29 cellular contexts compared by ENCODE assay signal in genomic region chr12:31227401-31227981, GRCh38.
DNase-seq lines count a peak whose midpoint lies in the region; ATAC-seq and TF ChIP-seq lines count a peak whose summit lies in the region.
"Had no signal": no experiment of that assay in that cellular context is flagged by ENCODE, and none has a peak within 500 bp of the region (broad histone marks: within the 10 kb centered on the region; RNA-seq: fewer than 3 reads in every experiment).

No MANE protein-coding gene starts in this region.

- no peak overlapping the region for H3K56ac ChIP-seq in H9 (ENCODE audit: insufficient read length, low read depth, low read length)

- no peak overlapping the region for H2BK120ac ChIP-seq in H9 (ENCODE audit: low read depth, low read length, poor library complexity, severe bottlenecking)

- H3K79me1 ChIP-seq in H9 (ENCODE audit: insufficient read depth, low read depth, low read length, poor library complexity, severe bottlenecking) = no peaks in the 10 kb centered on the region

- H3K79me2 ChIP-seq in H9 (ENCODE audit: insufficient read depth, low read length) = no peaks in the 10 kb centered on the region
- no peaks in the 10 kb centered on the region for H3K79me2 ChIP-seq in neural progenitor cell (ENCODE audit: low read depth)
- H3K79me2 ChIP-seq: parathyroid adenoma had no signal

- H2AFZ ChIP-seq in H9 (ENCODE audit: low read length) (no peak overlapping the region), neural progenitor cell (replicated peaks) (no peak overlapping the region)
- H2AFZ ChIP-seq: parathyroid adenoma had no signal

- intact Hi-C loops in body of pancreas (cut with DNase I) = no loop called here

- peak overlapping the region; percentile 34; the same call in 1 of the 2 replicates for H3K14ac ChIP-seq in H9 (ENCODE audit: insufficient read depth, low read length)

- H4K5ac ChIP-seq in H9 (ENCODE audit: insufficient read length, low read depth, low read length) = no peak overlapping the region

- no peak for TF ChIP-seq POLR2A in body of pancreas (IDR thresholded peaks at IDR 0.05)

- H3K27ac ChIP-seq in H9 (ENCODE audit: insufficient read length, low read depth, low read length) (no peak overlapping the region), body of pancreas (peak overlapping the region; percentile 46 to 89 (median 65)), neural progenitor cell (no peak overlapping the region)
- H3K27ac ChIP-seq: epithelial cell of prostate, parathyroid adenoma, SJCRH30, spleen, transverse colon, VCaP had no signal

- H3K4me1 ChIP-seq in H9 (ENCODE audit: insufficient read depth, low read length) (no peaks in the 10 kb centered on the region; the same call in 1 of the 2 replicates), body of pancreas (peaks cover 34% of the 10 kb centered on the region), neural progenitor cell (peaks cover 7% of the 10 kb centered on the region)
- H3K4me1 ChIP-seq: parathyroid adenoma, SJCRH30 had no signal

- no peaks in the 10 kb centered on the region for H3K27me3 ChIP-seq in H9 (ENCODE audit: insufficient read depth, low read length)
- no peaks in the 10 kb centered on the region for H3K27me3 ChIP-seq in body of pancreas
- no peaks in the 10 kb centered on the region for H3K27me3 ChIP-seq in neural progenitor cell
- H3K27me3 ChIP-seq: BE2C, SJCRH30, transverse colon had no signal

- no peak overlapping the region for H2AK5ac ChIP-seq in H9 (ENCODE audit: insufficient read length, low read length)

- H3K9me3 ChIP-seq in H9 (ENCODE audit: control insufficient read depth, low read depth, low read length) = no peaks in the 10 kb centered on the region
- H3K9me3 ChIP-seq in body of pancreas = no peaks in the 10 kb centered on the region
- no peaks in the 10 kb centered on the region for H3K9me3 ChIP-seq in neural progenitor cell (ENCODE audit: low read depth)
- H3K9me3 ChIP-seq: BE2C, mucosa of descending colon, transverse colon had no signal

- peaks cover 0 to 4% (median 4%) of the 10 kb centered on the region in 3 experiments; a peak in 1 of 7 replicates for H3K36me3 Mint-ChIP-seq in H9 (ENCODE audit: insufficient read depth in 1 of 3, low read depth in 3 of 3)
- no peaks in the 10 kb centered on the region for H3K36me3 Mint-ChIP-seq in neural crest cell (ENCODE audit: low read depth)
- H3K36me3 Mint-ChIP-seq in neural progenitor cell = no peaks in the 10 kb centered on the region
- H3K36me3 Mint-ChIP-seq: activated naive CD4-positive, alpha-beta T cell treated with anti-CD3 and anti-CD28 coated beads, Interleukin-2, amount 50 U/mL, for 72 hours; CD8-positive, alpha-beta T cell; natural killer cell had no signal

- ATAC-seq in body of pancreas = peak; percentile 25
- ATAC-seq: activated naive CD4-positive, alpha-beta T cell treated with anti-CD3 and anti-CD28 coated beads, Interleukin-2, amount 50 U/mL, for 72 hours; CD8-positive, alpha-beta T cell; mucosa of descending colon; natural killer cell had no signal

- H3K4me3 Mint-ChIP-seq in H9 (no peak overlapping the region), neural crest cell (no peak overlapping the region), neural progenitor cell (no peak overlapping the region)
- H3K4me3 Mint-ChIP-seq: CD8-positive, alpha-beta T cell; natural killer cell had no signal

- H2BK20ac ChIP-seq in H9 (ENCODE audit: low read depth, low read length, poor library complexity, severe bottlenecking) = no peak overlapping the region

- H4K8ac ChIP-seq in H9 (replicated peaks; ENCODE audit: insufficient read length, low read depth, low read length) = no peak overlapping the region

- no peak overlapping the region for H3K18ac ChIP-seq in H9 (ENCODE audit: insufficient read length, low read depth, low read length)

- H4K20me1 ChIP-seq in H9 (ENCODE audit: control insufficient read depth, insufficient read depth, insufficient read length) (no peaks in the 10 kb centered on the region), neural progenitor cell (ENCODE audit: low read depth) (no peaks in the 10 kb centered on the region)

- no peaks in the 10 kb centered on the region for H3F3A ChIP-seq in neural progenitor cell (ENCODE audit: low read depth)

- H3K27me3 Mint-ChIP-seq in H9 (ENCODE audit: low read depth) (peaks cover 13% of the 10 kb centered on the region), neural crest cell (ENCODE audit: low read depth) (peaks cover 3% of the 10 kb centered on the region), neural progenitor cell (ENCODE audit: insufficient read depth, low read depth) (peaks cover 6% of the 10 kb centered on the region)

- H3K4me3 ChIP-seq in body of pancreas (no peak overlapping the region), neural progenitor cell (no peak overlapping the region)
- H3K4me3 ChIP-seq: mucosa of descending colon, SJCRH30, spleen, transverse colon had no signal

- DNase-seq in D341Med (ENCODE audit: low spot score) (peak; percentile 65), H9 (no peak), body of pancreas (peak; percentile 46 to 68 (median 58)), neural crest cell (ENCODE audit: low read depth, low spot score) (no peak), Kasumi-1 (lab: John Stamatoyannopoulos, UW) (no peak), SW480 (ENCODE audit: low spot score) (no peak), neural progenitor cell (ENCODE audit: low spot score) (no peak), 8988T (no peak)
- DNase-seq: activated CD4-positive, alpha-beta T cell treated with anti-CD3 and anti-CD28 coated beads for 4 hours; activated effector memory CD4-positive, alpha-beta T cell treated with Interleukin-2 at 50 U/mL for 16 hours; CD8-positive, alpha-beta T cell; DMS53; mucosa of descending colon; natural killer cell; NCI-H1105 treated with DMSO at 0.1 percent for 48 hours; NCI-H1930; NCI-H748 treated with DMSO at 0.1 percent for 48 hours; SJCRH30; spleen; stimulated activated CD4-positive, alpha-beta T cell treated with anti-CD3 and anti-CD28 coated beads, Interleukin-2, amount 100 ng/mL, for 24 hours; stimulated activated CD8-positive, alpha-beta memory T cell treated with anti-CD3 and anti-CD28 coated beads, Interleukin-4, amount 100 ng/mL, for 48 hours; SW 1271; T-helper 9 cell; transverse colon had no signal

- H3K9ac ChIP-seq in H9 (ENCODE audit: extremely low read depth, insufficient read length, low read length) (no peak overlapping the region), neural progenitor cell (no peak overlapping the region)
- H3K9ac ChIP-seq: parathyroid adenoma had no signal

- H2BK12ac ChIP-seq in H9 (ENCODE audit: insufficient read length, low read depth, low read length) = no peak overlapping the region

- H3K23me2 ChIP-seq in H9 (ENCODE audit: insufficient read length, low read depth, low read length, poor library complexity, severe bottlenecking) = no peaks in the 10 kb centered on the region

- no peaks in the 10 kb centered on the region for H3K36me3 ChIP-seq in body of pancreas (replicated peaks in 1 of 2; ENCODE audit: insufficient read depth in 1 of 2, low read depth in 2 of 2)
- no peaks in the 10 kb centered on the region for H3K36me3 ChIP-seq in neural progenitor cell
- H3K36me3 ChIP-seq: BE2C, SJCRH30, spleen, transverse colon had no signal

- no peak overlapping the region for H3K4ac ChIP-seq in H9 (ENCODE audit: low read depth, low read length)

- H3K4me1 Mint-ChIP-seq in H9 = peaks cover 35 to 37% of the 10 kb centered on the region in 2 experiments
- peaks cover 6% of the 10 kb centered on the region for H3K4me1 Mint-ChIP-seq in neural crest cell
- peaks cover 14% of the 10 kb centered on the region for H3K4me1 Mint-ChIP-seq in neural progenitor cell
- H3K4me1 Mint-ChIP-seq: natural killer cell had no signal

- no CpG with 5 or more reads among the region's 12 CpGs for WGBS in H9 (ENCODE audit: extremely low coverage, insufficient read length, low lambda C conversion rate)
- WGBS in body of pancreas, 2 donors = 45 to 100% methylated on average over 2 to 12 of the region's 12 CpGs

- no peak overlapping the region for H4K91ac ChIP-seq in H9 (ENCODE audit: insufficient read length, low read depth, low read length)

- H3K9me3 Mint-ChIP-seq in H9 = peaks cover 8% of the 10 kb centered on the region in 2 experiments; a peak in 4 of 5 replicates
- H3K9me3 Mint-ChIP-seq in neural crest cell = no peaks in the 10 kb centered on the region
- H3K9me3 Mint-ChIP-seq in neural progenitor cell = peaks cover 11% of the 10 kb centered on the region
- H3K9me3 Mint-ChIP-seq: activated naive CD4-positive, alpha-beta T cell treated with anti-CD3 and anti-CD28 coated beads, Interleukin-2, amount 50 U/mL, for 72 hours; natural killer cell had no signal

- no peak overlapping the region for H2BK15ac ChIP-seq in H9 (ENCODE audit: low read depth, low read length)

- H3T11ph ChIP-seq in H9 (ENCODE audit: low read length) = no peak overlapping the region

- H3K4me2 ChIP-seq in H9 (ENCODE audit: insufficient read depth, insufficient read length, low read length) (no peak overlapping the region), neural progenitor cell (no peak overlapping the region)

- no peak overlapping the region for H2BK5ac ChIP-seq in H9 (ENCODE audit: insufficient read length, low read length)

- no peak overlapping the region for H3K27ac Mint-ChIP-seq in H9
- peak overlapping the region; percentile 78 for H3K27ac Mint-ChIP-seq in neural crest cell (ENCODE audit: unreplicated experiment)
- H3K27ac Mint-ChIP-seq in neural progenitor cell = no peak overlapping the region
- H3K27ac Mint-ChIP-seq: activated naive CD4-positive, alpha-beta T cell treated with anti-CD3 and anti-CD28 coated beads, Interleukin-2, amount 50 U/mL, for 72 hours; CD8-positive, alpha-beta T cell; natural killer cell had no signal

- TF ChIP-seq CTCF in H9 (conservative IDR thresholded peaks at IDR 0.05) (no peak), body of pancreas (IDR thresholded peaks at IDR 0.05) (no peak), neural crest cell (conservative IDR thresholded peaks at IDR 0.05) (no peak), neural progenitor cell (IDR thresholded peaks at IDR 0.05) (no peak)

- no peak overlapping the region for H3K23ac ChIP-seq in H9 (ENCODE audit: insufficient read length, low read depth, low read length)

Comparison
In these comparisons a context has a peak if more than half of its experiments do, and no peak if none do; other contexts are left out.
1. DNase-seq: peak in D341Med (single experiment) and body of pancreas (4 of 4); none in H9 (single experiment), neural crest cell (single experiment), Kasumi-1 (0 of 2), SW480 (single experiment), neural progenitor cell (single experiment) and 8988T (single experiment).
2. H3K27ac ChIP-seq: peak in body of pancreas (4 of 4); none in H9 (single experiment) and neural progenitor cell (single experiment).